8 cellular contexts compared by ENCODE assay signal in genomic region chr7:47474937-47475879, GRCh38.
DNase-seq lines count a peak whose midpoint lies in the region; ATAC-seq, FAIRE-seq and TF ChIP-seq lines count a peak whose summit lies in the region.

No MANE protein-coding gene starts in this region.

- H2BK15ac ChIP-seq in mesendoderm (replicated peaks; ENCODE audit: low read depth), result no peak overlapping the region

- TF ChIP-seq CTCF in OCI-LY1 (IDR thresholded peaks at IDR 0.05; ENCODE audit: low read length), result peak; percentile 17; the same call in 1 of the 2 replicates
- TF ChIP-seq CTCF in CD4-positive, alpha-beta T cell (IDR thresholded peaks at IDR 0.05), result no peak

- H3K4me3 Mint-ChIP-seq in CD4-positive, alpha-beta T cell, result no peak overlapping the region

- no peaks in the 10 kb centered on the region for H4K20me1 ChIP-seq in OCI-LY1 (ENCODE audit: insufficient read depth, low read length)

- H3K18ac ChIP-seq in mesendoderm (ENCODE audit: low read length), result no peak overlapping the region

- H3K4me2 ChIP-seq in OCI-LY1 (ENCODE audit: low read length) (peak overlapping the region; percentile 45), mesendoderm (ENCODE audit: low read length) (no peak overlapping the region)

- no peak overlapping the region for H4K8ac ChIP-seq in mesendoderm (ENCODE audit: low read depth, low read length)

- CTCF ChIA-PET in CD4-positive, alpha-beta T cell (lab: Charles Lee), result no interaction called here

- H2BK5ac ChIP-seq in mesendoderm (ENCODE audit: low read length), result no peak overlapping the region

- H3K4ac ChIP-seq in mesendoderm (ENCODE audit: low read depth, low read length), result no peak overlapping the region

- intact Hi-C loops in CD4-positive, alpha-beta T cell (cut with DNase I, micrococcal nuclease), result no loop called here

- no peak overlapping the region for H2BK120ac ChIP-seq in mesendoderm (ENCODE audit: low read depth, low read length)

- H3K27ac Mint-ChIP-seq in CD4-positive, alpha-beta T cell, result no peak overlapping the region

- H3K4me3 ChIP-seq in OCI-LY1 (ENCODE audit: low read depth, low read length, poor library complexity, severe bottlenecking) (peak overlapping the region; percentile 11), mesendoderm (ENCODE audit: low read length) (no peak overlapping the region)

- H3K4me1 Mint-ChIP-seq in CD4-positive, alpha-beta T cell (ENCODE audit: low read depth), result no peaks in the 10 kb centered on the region

- H3K27me3 Mint-ChIP-seq in CD4-positive, alpha-beta T cell, result no peaks in the 10 kb centered on the region

- no peaks in the 10 kb centered on the region for H3K79me1 ChIP-seq in mesendoderm (ENCODE audit: low read length)

- no peak overlapping the region for H3K23ac ChIP-seq in mesendoderm (ENCODE audit: low read length)

- H3K9me2 ChIP-seq in OCI-LY1 (ENCODE audit: low read depth, low read length), result no peaks in the 10 kb centered on the region

- H3K27me3 ChIP-seq in OCI-LY1 (ENCODE audit: insufficient read depth, low read length) (no peaks in the 10 kb centered on the region), mesendoderm (ENCODE audit: insufficient read depth, low read length, poor library complexity) (no peaks in the 10 kb centered on the region)
- no peaks in the 10 kb centered on the region for H3K27me3 ChIP-seq in CD4-positive, alpha-beta T cell (ENCODE audit: control insufficient read depth, insufficient read depth, low read length)

- H3K79me2 ChIP-seq in OCI-LY1 (ENCODE audit: insufficient read depth, low read length), result peaks cover 32% of the 10 kb centered on the region
- no peaks in the 10 kb centered on the region for H3K79me2 ChIP-seq in mesendoderm (ENCODE audit: control insufficient read depth, insufficient read depth, low read length)

- peaks cover 47% of the 10 kb centered on the region for H3K36me3 ChIP-seq in OCI-LY1 (ENCODE audit: insufficient read depth, low read length)
- no peaks in the 10 kb centered on the region for H3K36me3 ChIP-seq in mesendoderm (ENCODE audit: control insufficient read depth, insufficient read depth, low read length)

- no peaks in the 10 kb centered on the region for H3K36me3 Mint-ChIP-seq in CD4-positive, alpha-beta T cell (ENCODE audit: low read depth)

- H3K56ac ChIP-seq in mesendoderm (ENCODE audit: low read length), result peak overlapping the region; percentile 8

- WGBS in mesendoderm (ENCODE audit: extremely low coverage, insufficient coverage, low lambda C conversion rate), result no CpG with 5 or more reads among the region's 24 CpGs

- H3K9me3 Mint-ChIP-seq in CD4-positive, alpha-beta T cell, result no peaks in the 10 kb centered on the region

- POLR2A ChIA-PET in CD4-positive, alpha-beta T cell (lab: Charles Lee), result no interaction called here

- H3K9ac ChIP-seq in OCI-LY1 (ENCODE audit: low read length) (peak overlapping the region; percentile 23; the same call in 1 of the 2 replicates), mesendoderm (ENCODE audit: low read length) (peak overlapping the region; percentile 4)

- H2AFZ ChIP-seq in OCI-LY1 (ENCODE audit: low read length), result no peak overlapping the region

- H3K4me1 ChIP-seq in OCI-LY1 (ENCODE audit: insufficient read depth, low read length, severe bottlenecking) (peaks cover 81% of the 10 kb centered on the region), mesendoderm (ENCODE audit: control insufficient read depth, low read depth, low read length) (peaks cover 10% of the 10 kb centered on the region)

- H2AK5ac ChIP-seq in mesendoderm (ENCODE audit: low read length), result peak overlapping the region; percentile 65

- DNase-seq in DMS53 (lab: John Stamatoyannopoulos, UW), result peak; percentile 99
- peak; percentile 86 for DNase-seq in dedifferentiated amniotic fluid mesenchymal stem cell (ENCODE audit: extremely low spot score)
- DNase-seq in mesendoderm, result peak; percentile 95
- DNase-seq in urothelium cell line (ENCODE audit: low spot score), result peak; percentile 97
- DNase-seq in CD4-positive, alpha-beta T cell, result no peak

- FAIRE-seq in urothelium cell line (lab: Jason Lieb, UNC), result no peak

- no peak overlapping the region for H4K5ac ChIP-seq in mesendoderm (ENCODE audit: low read length)

- no peaks in the 10 kb centered on the region for H3K9me3 ChIP-seq in OCI-LY1 (ENCODE audit: low read length)
- H3K9me3 ChIP-seq in CD4-positive, alpha-beta T cell (ENCODE audit: control insufficient read depth, low read length), result no peaks in the 10 kb centered on the region

- H3K27ac ChIP-seq in OCI-LY1 (ENCODE audit: low read depth, low read length, poor library complexity, severe bottlenecking) (peak overlapping the region; percentile 79), mesendoderm (ENCODE audit: low read depth, low read length) (no peak overlapping the region)
- H3K27ac ChIP-seq in CD4-positive, alpha-beta T cell (ENCODE audit: low read depth, low read length), result no peak overlapping the region

- 0 out of 2 replicates have a peak, but pooled peaks cover 3% of the 10 kb centered on the region for H3F3A ChIP-seq in OCI-LY1 (ENCODE audit: insufficient read depth, low read length)

- ATAC-seq in GM19351 (IDR thresholded peaks at IDR 0.05; ENCODE audit: unreplicated experiment) (peak; percentile 89), HG03159 (IDR thresholded peaks at IDR 0.05; ENCODE audit: unreplicated experiment) (peak; percentile 83)
- ATAC-seq in CD4-positive, alpha-beta T cell (ENCODE audit: poor library complexity), result no peak

Comparison
In these comparisons a context has a peak if more than half of its experiments do, and no peak if none do; other contexts are left out.
1. DNase-seq: peak in DMS53 (single experiment), dedifferentiated amniotic fluid mesenchymal stem cell (single experiment), mesendoderm (single experiment) and urothelium cell line (single experiment); none in CD4-positive, alpha-beta T cell (0 of 10).